16 cellular contexts compared by ENCODE assay signal in genomic region chr7:70752794-70753241, GRCh38.
DNase-seq lines count a peak whose midpoint lies in the region; TF ChIP-seq lines count a peak whose summit lies in the region.
"Had no signal": no experiment of that assay in that cellular context is flagged by ENCODE, and none has a peak within 500 bp of the region (broad histone marks: within the 10 kb centered on the region; RNA-seq: fewer than 3 reads in every experiment).

No MANE protein-coding gene starts in this region.

- no peak overlapping the region for H3K4me3 ChIP-seq in fibroblast of lung (replicated peaks in 1 of 4; ENCODE audit: control extremely low read depth in 1 of 4, insufficient read depth in 1 of 4, low read depth in 3 of 4, low read length in 4 of 4)
- H3K4me3 ChIP-seq in skeletal muscle cell (ENCODE audit: low read depth, low read length) = no peak overlapping the region
- H3K4me3 ChIP-seq: adrenal gland, colonic mucosa, psoas muscle, upper lobe of left lung had no signal

- H4K20me1 ChIP-seq in fibroblast of lung (ENCODE audit: control insufficient read depth, extremely low read depth, insufficient read depth, low read length) = peaks cover 2% of the 10 kb centered on the region

- H3K27me3 ChIP-seq in fibroblast of lung (ENCODE audit: control insufficient read depth, insufficient read depth, low read length) = no peaks in the 10 kb centered on the region
- H3K27me3 ChIP-seq: adrenal gland, colonic mucosa, upper lobe of left lung had no signal

- H2AFZ ChIP-seq in fibroblast of lung (ENCODE audit: low read length) = no peak overlapping the region

- H3K36me3 ChIP-seq in fibroblast of lung (ENCODE audit: control insufficient read depth, insufficient read depth, low read length) = no peaks in the 10 kb centered on the region
- H3K36me3 ChIP-seq: adrenal gland, colonic mucosa, upper lobe of left lung had no signal

- no peak for TF ChIP-seq CTCF in fibroblast of lung (conservative IDR thresholded peaks at IDR 0.05 in 1 of 2, IDR thresholded peaks at IDR 0.05 in 1 of 2; ENCODE audit: low read depth in 1 of 2, low read length in 2 of 2)

- H3K9me3 ChIP-seq in fibroblast of lung (ENCODE audit: control insufficient read depth, insufficient read depth, low read depth, low read length) = no peaks in the 10 kb centered on the region
- H3K9me3 ChIP-seq: adrenal gland, colonic mucosa, psoas muscle, upper lobe of left lung had no signal

- no peaks in the 10 kb centered on the region for H3K79me2 ChIP-seq in fibroblast of lung (ENCODE audit: control insufficient read depth, insufficient read depth, low read length)

- no peaks in the 10 kb centered on the region for H3K4me1 ChIP-seq in fibroblast of lung (ENCODE audit: control insufficient read depth, extremely low read depth, insufficient read depth, low read length)
- H3K4me1 ChIP-seq: adrenal gland, colonic mucosa, psoas muscle had no signal

- H3K27ac ChIP-seq in fibroblast of lung (ENCODE audit: insufficient read depth, low read length) = no peak overlapping the region
- H3K27ac ChIP-seq: 22Rv1, adrenal gland, colonic mucosa, psoas muscle, upper lobe of left lung had no signal

- DNase-seq in DMS53 (lab: John Stamatoyannopoulos, UW) = peak; percentile 25
- no peak for DNase-seq in DMS53 treated with DMSO at 0.1 percent for 48 hours (lab: John Stamatoyannopoulos, UW; ENCODE audit: unreplicated experiment)
- peak; percentile 96 for DNase-seq in NCI-H82 (lab: John Stamatoyannopoulos, UW)
- DNase-seq in fibroblast of lung (ENCODE audit: low read depth in 2 of 2) = peak; percentile 24 to 79
- peak; percentile 51 for DNase-seq in skeletal muscle cell (ENCODE audit: low read depth)
- no peak for DNase-seq in stimulated activated CD4-positive, alpha-beta T cell treated with anti-CD3 and anti-CD28 coated beads, Interleukin-4, amount 100 ng/mL, for 4 hours
- DNase-seq in activated CD8-positive, alpha-beta memory T cell treated with anti-CD3 and anti-CD28 coated beads for 24 hours = no peak
- no peak for DNase-seq in MV-4-11 (lab: John Stamatoyannopoulos, UW)
- DNase-seq: activated CD4-positive, alpha-beta T cell treated with anti-CD3 and anti-CD28 coated beads, Interleukin-2, amount 50 U/mL, for 48 hours; adrenal gland; colonic mucosa; left cardiac atrium; psoas muscle; SHP77; upper lobe of left lung had no signal

- peak overlapping the region; percentile 3 for H3K4me2 ChIP-seq in fibroblast of lung (ENCODE audit: extremely low read depth, insufficient read depth, low read length)

- H3K9ac ChIP-seq in fibroblast of lung (ENCODE audit: insufficient read depth, low read length) = no peak overlapping the region

Comparison
In these comparisons a context has a peak if more than half of its experiments do, and no peak if none do; other contexts are left out.
1. DNase-seq: peak in DMS53 (single experiment), NCI-H82 (single experiment), fibroblast of lung (2 of 2) and skeletal muscle cell (single experiment); none in DMS53 treated with DMSO at 0.1 percent for 48 hours (single experiment), stimulated activated CD4-positive, alpha-beta T cell treated with anti-CD3 and anti-CD28 coated beads, Interleukin-4, amount 100 ng/mL, for 4 hours (0 of 2), activated CD8-positive, alpha-beta memory T cell treated with anti-CD3 and anti-CD28 coated beads for 24 hours (single experiment) and MV-4-11 (single experiment).